ENCODE assay signal across 9 cellular contexts in genomic region chr1:58515794-58516401, GRCh38. TPM values are rescaled to one million over a fixed set of nuclear protein-coding genes. Genes with fewer than 3 reads are reported as not detected.
DNase-seq lines count a peak whose midpoint lies in the region; ATAC-seq, FAIRE-seq and TF ChIP-seq lines count a peak whose summit lies in the region.
"Had no signal": no experiment of that assay in that cellular context is flagged by ENCODE, and none has a peak within 500 bp of the region (broad histone marks: within the 10 kb centered on the region; RNA-seq: fewer than 3 reads in every experiment).

No MANE protein-coding gene starts in this region.

- no peaks in the 10 kb centered on the region for H3K27me3 ChIP-seq in BJ (ENCODE audit: control insufficient read depth, insufficient read depth, low read length)
- peaks cover 0 to 1% (median 0%) of the 10 kb centered on the region in 4 experiments; a peak in 1 of 7 replicates for H3K27me3 ChIP-seq in H1 (replicated peaks in 1 of 4; ENCODE audit: control insufficient read depth in 3 of 4, extremely low read depth in 1 of 4, insufficient read depth in 3 of 4, low read length in 3 of 4)
- no peaks in the 10 kb centered on the region for H3K27me3 ChIP-seq in uterus
- H3K27me3 ChIP-seq: SJSA1 had no signal

- peaks cover 12% of the 10 kb centered on the region for H3K36me3 Mint-ChIP-seq in T-helper 17 cell (ENCODE audit: low read depth)

- H2BK5ac ChIP-seq in H1 (ENCODE audit: low read depth, low read length) = no peak overlapping the region

- H2BK15ac ChIP-seq in H1 (ENCODE audit: low read length) = no peak overlapping the region

- no peak overlapping the region for H3K14ac ChIP-seq in H1 (ENCODE audit: insufficient read length)

- WGBS in H1 (ENCODE audit: extremely low coverage in 1 of 2, insufficient coverage in 1 of 2, insufficient read length in 1 of 2, insufficient replicate concordance in 2 of 2, low coverage in 1 of 2, low lambda C conversion rate in 2 of 2, missing lambda C conversion rate in 1 of 2), 2 experiments = 46% methylated on average over 2 of the region's 2 CpGs; no CpG with 5 or more reads in 1 of the 2 experiments

- ATAC-seq in T-helper 17 cell = peak; percentile 63
- no peak for ATAC-seq in GM19395 (IDR thresholded peaks at IDR 0.05; ENCODE audit: unreplicated experiment)

- no peak for TF ChIP-seq EP300 in H1 (IDR thresholded peaks at IDR 0.05; ENCODE audit: borderline replicate concordance in 1 of 2, low read depth in 2 of 2, low read length in 2 of 2)

- H3K4me3 ChIP-seq in BJ (ENCODE audit: low read depth, low read length) (no peak overlapping the region), H1 (ENCODE audit: extremely low read depth in 1 of 4, insufficient read depth in 2 of 4, low read depth in 3 of 4, low read length in 4 of 4) (no peak overlapping the region), uterus (no peak overlapping the region)
- H3K4me3 ChIP-seq: SJSA1 had no signal

- POLR2A ChIA-PET in BJ (lab: Charles Lee) (no interaction called here), H1 (lab: Charles Lee; ENCODE audit: partially characterized antibody) (interaction anchor here (0.9 to 1.4 kb wide), 2 partner anchors 31 to 137 kb away, joined by 3 read pairs; partner anchors contain the start of gene OMA1)

- no peak overlapping the region for H3K27ac ChIP-seq in H1 (ENCODE audit: low read depth, low read length)
- H3K27ac ChIP-seq in uterus = peak overlapping the region; percentile 16 to 24
- H3K27ac ChIP-seq: SJSA1 had no signal

- H3K18ac ChIP-seq in H1 (ENCODE audit: extremely low read depth, low read length) = no peak overlapping the region

- DNase-seq in BJ (ENCODE audit: low read depth) (peak; percentile 10), GM13976 (ENCODE audit: low spot score) (peak; percentile 42), NCI-H1694 (lab: John Stamatoyannopoulos, UW) (peak; percentile 84), T-helper 17 cell (peak in 1 of 3 donors; percentile 7), H1 (ENCODE audit: low read depth in 1 of 2, low spot score in 2 of 2) (peak in 1 of 2 experiments; percentile 7), medulla oblongata (ENCODE audit: extremely low spot score) (peak; percentile 87), uterus (peak in 1 of 2 donors; percentile 62)

- H3K27ac Mint-ChIP-seq in T-helper 17 cell = peak overlapping the region; percentile 67

- no peak overlapping the region for H3K4me3 Mint-ChIP-seq in T-helper 17 cell

- H3K9me3 ChIP-seq in T-helper 17 cell (ENCODE audit: control insufficient read depth, low read length, poor library complexity, severe bottlenecking) (no peaks in the 10 kb centered on the region), H1 (ENCODE audit: insufficient read depth in 2 of 2, low read depth in 1 of 2, low read length in 1 of 2) (no peaks in the 10 kb centered on the region), uterus (no peaks in the 10 kb centered on the region)
- H3K9me3 ChIP-seq: SJSA1 had no signal

- H2BK12ac ChIP-seq in H1 (ENCODE audit: low read depth, low read length) = no peak overlapping the region

- TF ChIP-seq CTCF in BJ (IDR thresholded peaks at IDR 0.05; ENCODE audit: insufficient read depth, low read depth, low read length) (peak; percentile 62), GM13976 (IDR thresholded peaks at IDR 0.05; ENCODE audit: borderline replicate concordance, control extremely low read depth, extremely low read depth, insufficient read depth, missing control alignments) (peak; percentile 48), H1 (IDR thresholded peaks at IDR 0.05; ENCODE audit: control extremely low read depth in 1 of 3, insufficient read depth in 1 of 3, low read depth in 1 of 3, low read length in 3 of 3) (peak in 2 of 3 experiments; percentile 62 to 63; a peak in 3 of 4 replicates), uterus (IDR thresholded peaks at IDR 0.05) (peak; percentile 65 to 84 (median 78))

- TF ChIP-seq POLR2A in H1 (IDR thresholded peaks at IDR 0.05; ENCODE audit: control extremely low read depth in 1 of 2, low read depth in 2 of 2, low read length in 2 of 2) = no peak
- no peak for TF ChIP-seq POLR2A in uterus (IDR thresholded peaks at IDR 0.05)

- FAIRE-seq in H1 (lab: Jason Lieb, UNC) = peak; percentile 92

- no peak overlapping the region for H3K56ac ChIP-seq in H1 (replicated peaks; ENCODE audit: insufficient read length, low read depth, low read length)

- H4K91ac ChIP-seq in H1 (replicated peaks; ENCODE audit: insufficient read length, low read length) = no peak overlapping the region

- H3K79me2 ChIP-seq in H1 (ENCODE audit: control insufficient read depth in 1 of 2, insufficient read depth in 2 of 2, low read length in 2 of 2) = no peaks in the 10 kb centered on the region

- intact Hi-C loops in uterus (cut with DNase I; ENCODE audit: low total_unique reads) = loop anchor here (5.0 kb wide), 1 partner anchor 136 kb away; no protein-coding TSS in a partner anchor

- H3K23ac ChIP-seq in H1 (ENCODE audit: insufficient read length) = no peak overlapping the region

- no peak overlapping the region for H4K5ac ChIP-seq in H1 (ENCODE audit: insufficient read length, low read depth, low read length)

- H3K36me3 ChIP-seq in BJ (ENCODE audit: control insufficient read depth, insufficient read depth, low read length) (no peaks in the 10 kb centered on the region; the same call in 1 of the 2 replicates), H1 (ENCODE audit: control insufficient read depth in 2 of 4, insufficient read depth in 4 of 4, low read length in 3 of 4) (no peaks in the 10 kb centered on the region), uterus (no peaks in the 10 kb centered on the region)
- H3K36me3 ChIP-seq: SJSA1 had no signal

- H3K4me1 Mint-ChIP-seq in T-helper 17 cell = peaks cover 22% of the 10 kb centered on the region

- no peak overlapping the region for H3K4me2 ChIP-seq in H1 (ENCODE audit: insufficient read depth in 1 of 2, low read depth in 2 of 2, low read length in 2 of 2)

- CTCF ChIA-PET in BJ (lab: Yijun Ruan, JAX) = interaction anchor here (0.6 to 7.1 kb wide), 27 partner anchors 9 to 310 kb away, joined by 3 to 67 read pairs (median 4); partner anchors contain the start of gene OMA1
- CTCF ChIA-PET in H1 (lab: Charles Lee; ENCODE audit: partially characterized antibody) = interaction anchor here (0.6 to 5.3 kb wide), 31 partner anchors 10 to 1236 kb away, joined by 3 to 39 read pairs (median 4); no protein-coding TSS in a partner anchor

- H3K4me1 ChIP-seq in H1 (replicated peaks in 1 of 4; ENCODE audit: control insufficient read depth in 3 of 4, insufficient read depth in 4 of 4, low read length in 3 of 4) (no peaks in the 10 kb centered on the region), uterus (peaks cover 0 to 6% of the 10 kb centered on the region in 2 donors)
- H3K4me1 ChIP-seq: SJSA1 had no signal

- H3K9ac ChIP-seq in H1 (replicated peaks in 1 of 4; ENCODE audit: extremely low read depth in 1 of 4, low read depth in 3 of 4, low read length in 3 of 4) = no peak overlapping the region

- peak; percentile 86 to 87 for TF ChIP-seq RAD21 in H1 (IDR thresholded peaks at IDR 0.05 in 1 of 2, conservative IDR thresholded peaks at IDR 0.05 in 1 of 2; ENCODE audit: low read depth in 2 of 2, low read length in 2 of 2)

- no peaks in the 10 kb centered on the region for H3K79me1 ChIP-seq in H1 (ENCODE audit: low read depth, low read length)

- in situ Hi-C loops in GM13976 (cut with MboI; ENCODE audit: low sequenced_read_pairs, unreplicated experiment) = loop anchor here (25.0 kb wide), 1 partner anchor 1246 kb away; no protein-coding TSS in a partner anchor

- no peak overlapping the region for H2AFZ ChIP-seq in H1 (ENCODE audit: low read length)

- no peak overlapping the region for H4K8ac ChIP-seq in H1 (ENCODE audit: extremely low read depth, insufficient read depth, low read length)

- no peak overlapping the region for H2BK120ac ChIP-seq in H1 (replicated peaks; ENCODE audit: low read depth, low read length)

- no peaks in the 10 kb centered on the region for H3K23me2 ChIP-seq in H1 (ENCODE audit: low read depth, low read length)

- no peak overlapping the region for H2BK20ac ChIP-seq in H1 (ENCODE audit: low read length)

- no peaks in the 10 kb centered on the region for H3K27me3 Mint-ChIP-seq in T-helper 17 cell

- H2AK5ac ChIP-seq in H1 (ENCODE audit: low read depth, low read length) = no peak overlapping the region

- no peaks in the 10 kb centered on the region for H4K20me1 ChIP-seq in H1 (replicated peaks in 1 of 2; ENCODE audit: control insufficient read depth in 1 of 2, insufficient read depth in 2 of 2, low read length in 2 of 2)

- no peak overlapping the region for H3K4ac ChIP-seq in H1 (replicated peaks; ENCODE audit: insufficient read length, low read depth, low read length)

TF ChIP-seq in H1, 55 proteins besides CTCF, POLR2A, EP300 and RAD21:
- TF ChIP-seq EGR1 (IDR thresholded peaks at IDR 0.05; ENCODE audit: borderline replicate concordance, low read depth, low read length) = 0 out of 2 replicates have a peak, but pooled peaks have one; percentile 30
- TF ChIP-seq BRCA1 (IDR thresholded peaks at IDR 0.05; ENCODE audit: low read depth, low read length) = no peak
- peak; percentile 55; the same call in 1 of the 2 replicates for TF ChIP-seq YY1 (IDR thresholded peaks at IDR 0.05; ENCODE audit: low read depth, low read length)
TF ChIP-seq in H1: peak in this region for 2.

RNA-seq across cellular contexts. Expression of gene OMA1, which starts 30.6 kb away (rescaled TPM):
- polyA plus RNA-seq in BJ (2011; rRNA removed) = 8.4 and 15.4 TPM in 2 replicates
- polyA minus RNA-seq in BJ (2011; rRNA and poly(A)+ RNA removed) = 10.5 TPM in 2 replicates
- 10 to 100 TPM; 27.1 to 29.8 TPM for total RNA-seq in T-helper 17 cell
- 10.7 and 11.7 TPM in 2 replicates for total RNA-seq in H1 (2021; fragmentation: NEBNext Ultra II Directional; extraction: Animal tissue kit (Norgen Biotek cat#: 25700))
- polyA plus RNA-seq in H1 (2011; rRNA removed) = 4.2 and 7.7 TPM in 2 replicates
- 8.8 TPM for polyA plus RNA-seq in H1 (2011; cell fraction: cytosol; rRNA removed)
- 6.2 TPM for polyA plus RNA-seq in H1 (2011; cell fraction: nucleus; rRNA removed)
- 7.9 to 11.5 TPM (median 9.0 TPM) in 4 replicates for polyA plus RNA-seq in H1 (2012, experiment 1 of 2)
- polyA plus RNA-seq in H1 (2012, experiment 2 of 2) = 0.89 TPM
- 18.3 TPM for polyA plus RNA-seq in H1 (2013, experiment 1 of 2)
- polyA plus RNA-seq in H1 (2013, experiment 2 of 2) = 19.3 TPM
- polyA minus RNA-seq in H1 (2011; rRNA and poly(A)+ RNA removed) = 11.7 and 12.7 TPM in 2 replicates
- polyA minus RNA-seq in H1 (2011; cell fraction: cytosol; rRNA and poly(A)+ RNA removed) = 7.7 TPM
- 15.7 TPM for polyA minus RNA-seq in H1 (2011; cell fraction: nucleus; rRNA and poly(A)+ RNA removed)
- total RNA-seq in uterus = 10 to 100 TPM; 45.9 to 97.6 (median 65.4) TPM
